In the genomic region with DNA sequence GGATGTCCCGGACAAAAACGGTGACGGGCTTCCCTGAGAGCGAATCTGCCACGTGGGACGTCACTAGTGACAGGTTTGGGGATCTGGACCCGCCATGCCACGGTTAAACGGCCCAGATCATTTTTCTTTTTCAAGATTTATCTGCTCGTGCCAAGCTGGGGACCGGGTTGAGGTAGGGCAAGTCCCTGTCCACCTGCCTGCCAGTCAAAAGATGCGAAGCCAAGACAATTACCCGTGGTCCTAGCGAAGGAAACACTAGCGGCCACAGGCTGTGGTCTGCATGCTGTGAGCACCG, we compare ENCODE assay signal across 8 cellular contexts. TPM values are rescaled to one million over a fixed set of nuclear protein-coding genes. Genes with fewer than 3 reads are reported as not detected.
DNase-seq lines count a peak whose midpoint lies in the region; ATAC-seq and TF ChIP-seq lines count a peak whose summit lies in the region.

No MANE protein-coding gene starts in this region.

- H3K79me1 ChIP-seq in mesenchymal stem cell (replicated peaks; ENCODE audit: low read length, poor library complexity, severe bottlenecking), result no peaks in the 10 kb centered on the region

- no peak overlapping the region for H2BK12ac ChIP-seq in mesenchymal stem cell (ENCODE audit: low read length in 2 of 2)

- H3K27ac ChIP-seq in AG04450 (ENCODE audit: low read depth, low read length) (no peak overlapping the region), body of pancreas (peak overlapping the region in 1 of 4 donors; percentile 52), mesenchymal stem cell (ENCODE audit: low read length, poor library complexity, severe bottlenecking) (no peak overlapping the region)

- no peak overlapping the region for H3K23ac ChIP-seq in mesenchymal stem cell (ENCODE audit: low read length in 2 of 2)

- 0 to 1% methylated on average over 7 to 16 of the region's 16 CpGs for WGBS in body of pancreas, 2 donors
- WGBS in mesenchymal stem cell, result 2% methylated on average over 16 of the region's 16 CpGs

- H2BK15ac ChIP-seq in mesenchymal stem cell (ENCODE audit: low read depth, poor library complexity, severe bottlenecking), result no peak overlapping the region

- peaks cover 31% of the 10 kb centered on the region for H3K4me1 ChIP-seq in body of pancreas
- H3K4me1 ChIP-seq in mesenchymal stem cell (ENCODE audit: control insufficient read depth, insufficient read depth, low read depth, low read length), result peaks cover 21% of the 10 kb centered on the region

- no peak overlapping the region for H2BK5ac ChIP-seq in mesenchymal stem cell (ENCODE audit: low read depth, low read length, poor library complexity, severe bottlenecking)

- no peak for TF ChIP-seq CTCF in AG04450 (IDR thresholded peaks at IDR 0.05; ENCODE audit: low read depth, low read length)
- TF ChIP-seq CTCF in HFF-Myc (IDR thresholded peaks at IDR 0.05; ENCODE audit: low read depth, low read length, missing control alignments), result no peak
- no peak for TF ChIP-seq CTCF in body of pancreas (IDR thresholded peaks at IDR 0.05)

- no peak overlapping the region for H4K91ac ChIP-seq in mesenchymal stem cell (ENCODE audit: low read length)

- H3K14ac ChIP-seq in mesenchymal stem cell (ENCODE audit: low read length in 2 of 2), result no peak overlapping the region

- H3K9me3 ChIP-seq in AG04450 (ENCODE audit: control insufficient read depth, insufficient read depth, low read length) (no peaks in the 10 kb centered on the region; the same call in 1 of the 2 replicates), body of pancreas (no peaks in the 10 kb centered on the region), mesenchymal stem cell (ENCODE audit: control insufficient read depth, low read length) (no peaks in the 10 kb centered on the region)

- DNase-seq in AG04450 (ENCODE audit: low read depth, low spot score), result no peak
- no peak for DNase-seq in HFF-Myc (ENCODE audit: extremely low read depth, low read depth)
- DNase-seq in body of pancreas, result peak in 1 of 4 donors; percentile 22
- DNase-seq in mesenchymal stem cell, result no peak
- DNase-seq in kidney tubule cell (ENCODE audit: low spot score), result no peak
- DNase-seq in activated gamma-delta T cell treated with Interleukin-2 at 50 U/mL for 16 hours, result no peak
- no peak for DNase-seq in kidney glomerular epithelial cell (lab: John Stamatoyannopoulos, UW)

- no peak overlapping the region for H2AK5ac ChIP-seq in mesenchymal stem cell (ENCODE audit: low read length, severe bottlenecking)

- ATAC-seq in body of pancreas (peak; percentile 2), GM18867 (IDR thresholded peaks at IDR 0.05; ENCODE audit: unreplicated experiment) (no peak)

- POLR2A ChIA-PET in AG04450 (lab: Yijun Ruan, JAX), result interaction anchor here (0.6 to 0.8 kb wide), 2 partner anchors 92 to 386 kb away, joined by 4 to 7 read pairs; a partner anchor contains a TSS

- no peak overlapping the region for H3K4ac ChIP-seq in mesenchymal stem cell (ENCODE audit: low read depth in 1 of 2, low read length in 2 of 2)

- TF ChIP-seq POLR2A in body of pancreas (IDR thresholded peaks at IDR 0.05), result no peak

- peak overlapping the region; percentile 65 for H3K9ac ChIP-seq in mesenchymal stem cell (ENCODE audit: low read length)

- H3K36me3 ChIP-seq in body of pancreas (replicated peaks in 1 of 2; ENCODE audit: insufficient read depth in 1 of 2, low read depth in 2 of 2) (no peaks in the 10 kb centered on the region), mesenchymal stem cell (ENCODE audit: control insufficient read depth in 1 of 2, insufficient read depth in 2 of 2, low read depth in 1 of 2, low read length in 2 of 2) (no peaks in the 10 kb centered on the region)

- H3K4me3 ChIP-seq in AG04450 (ENCODE audit: low read depth, low read length), result peak overlapping the region; percentile 66
- peak overlapping the region; percentile 47 for H3K4me3 ChIP-seq in HFF-Myc (replicated peaks; ENCODE audit: low read depth, low read length)
- H3K4me3 ChIP-seq in body of pancreas, result peak overlapping the region in 1 of 2 donors; percentile 14
- peak overlapping the region; percentile 53 to 78 for H3K4me3 ChIP-seq in mesenchymal stem cell (ENCODE audit: insufficient read depth in 1 of 2, low read depth in 1 of 2, low read length in 2 of 2)

- H2AFZ ChIP-seq in mesenchymal stem cell (ENCODE audit: low read depth, low read length), result no peak overlapping the region

- H3K27me3 ChIP-seq in AG04450 (ENCODE audit: control insufficient read depth, insufficient read depth, low read length), result peaks cover 4% of the 10 kb centered on the region
- peaks cover 0 to 16% of the 10 kb centered on the region in 2 donors for H3K27me3 ChIP-seq in body of pancreas
- peaks cover 18 to 49% of the 10 kb centered on the region in 2 experiments for H3K27me3 ChIP-seq in mesenchymal stem cell (ENCODE audit: control insufficient read depth in 1 of 2, insufficient read depth in 1 of 2, low read length in 2 of 2)

- H2BK120ac ChIP-seq in mesenchymal stem cell (ENCODE audit: low read depth, low read length), result no peak overlapping the region

- peak overlapping the region in 1 of 2 experiments; percentile 60 for H3K18ac ChIP-seq in mesenchymal stem cell (ENCODE audit: low read depth in 1 of 2, low read length in 2 of 2)

- intact Hi-C loops in body of pancreas (cut with DNase I), result no loop called here

- H3K4me2 ChIP-seq in mesenchymal stem cell (ENCODE audit: low read length, poor library complexity, severe bottlenecking), result peak overlapping the region; percentile 95

- no peak overlapping the region for H4K8ac ChIP-seq in mesenchymal stem cell (ENCODE audit: low read length)

- CTCF ChIA-PET in AG04450 (lab: Charles Lee), result interaction anchor here (1.1 kb wide), 1 partner anchor 10 kb away, joined by 3 read pairs; no protein-coding TSS in a partner anchor

RNA-seq across cellular contexts. Expression of a gene that starts 0.9 kb away (rescaled TPM):
- polyA plus RNA-seq in AG04450 (2011; rRNA removed), result 1.4 and 1.5 TPM in 2 replicates
- polyA minus RNA-seq in AG04450 (2011; rRNA and poly(A)+ RNA removed), result 0.48 and 0.60 TPM in 2 replicates
- 1 to 10 TPM in 1 of 2 donors, not detected in 1; 3.4 TPM for total RNA-seq in body of pancreas
- 7.8 TPM for polyA plus RNA-seq in mesenchymal stem cell (2013, experiment 1 of 2)
- polyA plus RNA-seq in mesenchymal stem cell (2013, experiment 2 of 2), result 8.1 TPM
